In genomic region chr1:46062651-46063319, GRCh38 we compare ENCODE assay signal across 9 cellular contexts.
A peak's percentile ranks its signal among the peaks of the same experiment; 100 is the strongest.
DNase-seq lines count a peak whose midpoint lies in the region; ATAC-seq, FAIRE-seq and TF ChIP-seq lines count a peak whose summit lies in the region.
"Had no signal": no experiment of that assay in that cellular context is flagged by ENCODE, and none has a peak within 500 bp of the region (broad histone marks: within the 10 kb centered on the region; RNA-seq: fewer than 3 reads in every experiment).

No MANE protein-coding gene starts in this region.

- TF ChIP-seq CTCF in kidney (IDR thresholded peaks at IDR 0.05; ENCODE audit: borderline replicate concordance, extremely low read depth, insufficient read depth), result no peak
- TF ChIP-seq CTCF in endothelial cell (IDR thresholded peaks at IDR 0.05; ENCODE audit: unreplicated experiment), result no peak

- no peaks in the 10 kb centered on the region for H3K9me3 Mint-ChIP-seq in T-helper 2 cell treated with Interferon-gamma antibody and Interleukin-4, amounts not matched to agents 5 μg/mL and 100 μg/mL, for 36 hours
- no peaks in the 10 kb centered on the region for H3K9me3 Mint-ChIP-seq in endothelial cell (ENCODE audit: unreplicated experiment)
- H3K9me3 Mint-ChIP-seq: activated naive CD4-positive, alpha-beta T cell treated with anti-CD3 and anti-CD28 coated beads, Interleukin-2, amount 50 U/mL, for 72 hours had no signal

- peak; percentile 49 for ATAC-seq in GM21390 (IDR thresholded peaks at IDR 0.05; ENCODE audit: unreplicated experiment)

- H3K36me3 Mint-ChIP-seq in T-helper 2 cell treated with Interferon-gamma antibody and Interleukin-4, amounts not matched to agents 5 μg/mL and 100 μg/mL, for 36 hours (ENCODE audit: low read depth), result peaks cover 7% of the 10 kb centered on the region
- H3K36me3 Mint-ChIP-seq in endothelial cell (ENCODE audit: low read depth, unreplicated experiment), result peaks cover 25% of the 10 kb centered on the region
- H3K36me3 Mint-ChIP-seq: activated naive CD4-positive, alpha-beta T cell treated with anti-CD3 and anti-CD28 coated beads, Interleukin-2, amount 50 U/mL, for 72 hours had no signal

- peaks cover 0 to 7% of the 10 kb centered on the region in 2 donors for H3K36me3 ChIP-seq in kidney (ENCODE audit: control insufficient read depth in 1 of 2, insufficient read depth in 2 of 2, low read length in 2 of 2)

- FAIRE-seq in kidney (lab: Jason Lieb, UNC), result no peak

- peak overlapping the region; percentile 15 for H3K27ac Mint-ChIP-seq in T-helper 2 cell treated with Interferon-gamma antibody and Interleukin-4, amounts not matched to agents 5 μg/mL and 100 μg/mL, for 36 hours
- H3K27ac Mint-ChIP-seq in endothelial cell (ENCODE audit: unreplicated experiment), result no peak overlapping the region
- H3K27ac Mint-ChIP-seq: activated naive CD4-positive, alpha-beta T cell treated with anti-CD3 and anti-CD28 coated beads, Interleukin-2, amount 50 U/mL, for 72 hours had no signal

- DNase-seq in AG08396 (ENCODE audit: low spot score) (peak; percentile 18), kidney (no peak), NCI-H187 (lab: John Stamatoyannopoulos, UW) (no peak), kidney glomerular epithelial cell (lab: John Stamatoyannopoulos, UW) (no peak), hypothalamus (lab: John Stamatoyannopoulos, UW) (no peak), endothelial cell (ENCODE audit: low spot score) (no peak)
- peak; percentile 34 for DNase-seq in T-helper 2 cell treated with Interferon-gamma antibody and Interleukin-4, amounts not matched to agents 5 μg/mL and 100 μg/mL, for 36 hours (ENCODE audit: low spot score)

- H3K4me3 ChIP-seq in kidney (ENCODE audit: low read length in 2 of 2), result peak overlapping the region; percentile 35 to 36

- peaks cover 3 to 15% of the 10 kb centered on the region in 2 donors for H3K4me1 ChIP-seq in kidney (ENCODE audit: control insufficient read depth in 1 of 2, insufficient read depth in 1 of 2, low read depth in 1 of 2, low read length in 2 of 2)

- H3K4me3 Mint-ChIP-seq in T-helper 2 cell treated with Interferon-gamma antibody and Interleukin-4, amounts not matched to agents 5 μg/mL and 100 μg/mL, for 36 hours, result peak overlapping the region; percentile 37
- no peak overlapping the region for H3K4me3 Mint-ChIP-seq in endothelial cell (ENCODE audit: unreplicated experiment)

- intact Hi-C loops in kidney (cut with DNase I), result no loop called here

- no peaks in the 10 kb centered on the region for H3K9me3 ChIP-seq in kidney (ENCODE audit: control insufficient read depth in 1 of 2, low read length in 2 of 2)

- H3K27me3 Mint-ChIP-seq in T-helper 2 cell treated with Interferon-gamma antibody and Interleukin-4, amounts not matched to agents 5 μg/mL and 100 μg/mL, for 36 hours (ENCODE audit: low read depth), result no peaks in the 10 kb centered on the region
- H3K27me3 Mint-ChIP-seq in endothelial cell (ENCODE audit: unreplicated experiment), result no peaks in the 10 kb centered on the region

- peaks cover 25% of the 10 kb centered on the region for H3K4me1 Mint-ChIP-seq in T-helper 2 cell treated with Interferon-gamma antibody and Interleukin-4, amounts not matched to agents 5 μg/mL and 100 μg/mL, for 36 hours (ENCODE audit: low read depth)
- peaks cover 8% of the 10 kb centered on the region for H3K4me1 Mint-ChIP-seq in endothelial cell (ENCODE audit: unreplicated experiment)

- H3K27ac ChIP-seq in kidney (ENCODE audit: low read depth in 2 of 2, low read length in 2 of 2), result no peak overlapping the region

- no peak overlapping the region for H3K9ac ChIP-seq in kidney (ENCODE audit: low read length in 2 of 2)

Comparison
In these comparisons a context has a peak if more than half of its experiments do, and no peak if none do; other contexts are left out.
1. DNase-seq: peak in AG08396 (single experiment) and T-helper 2 cell treated with Interferon-gamma antibody and Interleukin-4, amounts not matched to agents 5 μg/mL and 100 μg/mL, for 36 hours (single experiment); none in kidney (single experiment), NCI-H187 (0 of 2), kidney glomerular epithelial cell (single experiment), hypothalamus (0 of 51) and endothelial cell (single experiment).